ENCODE assay signal across 15 cellular contexts in the genomic region with DNA sequence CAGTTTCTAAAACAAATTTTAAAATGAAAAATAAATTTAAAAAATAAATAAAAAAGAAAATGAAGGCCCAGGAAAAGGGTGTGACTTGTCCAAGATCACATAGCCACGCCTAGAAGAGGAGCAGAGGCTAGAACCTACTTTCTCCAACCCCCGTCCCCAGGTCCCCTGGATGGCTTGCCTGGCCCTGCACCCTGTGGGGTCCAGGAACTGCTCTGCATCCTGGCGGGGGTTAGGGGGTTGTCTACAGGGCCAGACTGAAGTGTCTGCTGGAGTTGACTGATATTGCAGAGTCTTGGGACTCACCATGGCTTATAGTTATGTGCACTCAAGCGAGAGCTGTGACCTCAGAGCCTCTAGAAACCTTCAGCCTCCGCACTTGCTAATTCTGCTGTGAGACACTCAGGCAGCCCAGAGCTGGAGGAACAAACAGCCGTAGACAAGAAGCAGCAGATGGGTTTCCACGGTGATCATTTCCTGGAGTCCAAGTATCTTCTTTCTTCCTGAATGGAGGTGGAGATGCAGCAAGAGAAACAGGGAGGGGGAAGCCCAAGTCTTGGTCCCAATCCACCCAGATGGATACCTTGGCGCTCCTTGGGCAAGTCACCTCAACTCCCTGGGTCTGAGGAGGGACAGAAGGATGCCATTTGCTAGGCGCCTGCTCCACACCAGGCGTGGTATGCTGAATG. TPM values are rescaled to one million over a fixed set of nuclear protein-coding genes. Genes with fewer than 3 reads are reported as not detected.
A peak's percentile ranks its signal among the peaks of the same experiment; 100 is the strongest.
DNase-seq lines count a peak whose midpoint lies in the region; ATAC-seq, FAIRE-seq and TF ChIP-seq lines count a peak whose summit lies in the region.
"Had no signal": no experiment of that assay in that cellular context is flagged by ENCODE, and none has a peak within 500 bp of the region (broad histone marks: within the 10 kb centered on the region; RNA-seq: fewer than 3 reads in every experiment).

No MANE protein-coding gene starts in this region.

- H4K91ac ChIP-seq in trophoblast cell (ENCODE audit: low read depth, low read length) = no peak overlapping the region

- H3K4me1 ChIP-seq in astrocyte (ENCODE audit: insufficient read depth, low read length) (peaks cover 51% of the 10 kb centered on the region), trophoblast cell (ENCODE audit: control insufficient read depth in 1 of 2, insufficient read depth in 2 of 2, low read length in 2 of 2) (peaks cover 12 to 20% of the 10 kb centered on the region in 2 experiments)
- H3K4me1 ChIP-seq: transverse colon had no signal

- TF ChIP-seq CTCF in astrocyte (IDR thresholded peaks at IDR 0.05; ENCODE audit: insufficient read depth, low read depth, low read length) = no peak

- no peaks in the 10 kb centered on the region for H3K79me1 ChIP-seq in trophoblast cell (ENCODE audit: low read length)

- no peaks in the 10 kb centered on the region for H4K20me1 ChIP-seq in astrocyte (ENCODE audit: insufficient read depth, low read length)

- DNase-seq in NCI-H1417 (lab: John Stamatoyannopoulos, UW) (peak in 2 of 3 experiments; percentile 25 to 50), NCI-H1417 treated with DMSO at 0.1 percent for 48 hours (lab: John Stamatoyannopoulos, UW) (no peak), NCI-H2171 (lab: John Stamatoyannopoulos, UW) (peak; percentile 83), astrocyte (ENCODE audit: low read depth) (peak; percentile 57), trophoblast cell (no peak)
- no peak for DNase-seq in activated naive CD4-positive, alpha-beta T cell treated with anti-CD3 and anti-CD28 coated beads, Interleukin-2, amount 50 U/mL, for 72 hours (ENCODE audit: low spot score in 2 of 2)
- DNase-seq in activated naive CD4-positive, alpha-beta T cell treated with Interleukin-2 at 50 U/mL for 16 hours = no peak
- DNase-seq: activated CD4-positive, alpha-beta T cell treated with anti-CD3 and anti-CD28 coated beads, Interleukin-2, amount 10 ng/mL, durations not matched to agents 24 days and 14 days; Calu3; NK-92 treated with Interleukin-12 subunit alpha and Interleukin-12 subunit beta, amount 100 ng/mL, for 24 hours; T-helper 1 cell; transverse colon had no signal

- peaks cover 40% of the 10 kb centered on the region for H3K4me1 Mint-ChIP-seq in astrocyte (ENCODE audit: low read depth, unreplicated experiment)
- H3K4me1 Mint-ChIP-seq: central memory CD8-positive, alpha-beta T cell had no signal

- H2AFZ ChIP-seq in astrocyte (ENCODE audit: low read depth, low read length) = peak overlapping the region; percentile 42
- no peak overlapping the region for H2AFZ ChIP-seq in trophoblast cell (ENCODE audit: insufficient read depth, low read length, poor library complexity)

- ATAC-seq in activated naive CD4-positive, alpha-beta T cell treated with anti-CD3 and anti-CD28 coated beads, Interleukin-2, amount 50 U/mL, for 72 hours = no peak
- no peak for ATAC-seq in HG02981 (IDR thresholded peaks at IDR 0.05; ENCODE audit: unreplicated experiment)

- no peak overlapping the region for H2AK5ac ChIP-seq in trophoblast cell (ENCODE audit: low read length)

- WGBS in trophoblast cell (ENCODE audit: extremely low coverage, insufficient coverage, insufficient read length) = no CpG with 5 or more reads among the region's 10 CpGs

- H3K4me3 ChIP-seq in astrocyte (ENCODE audit: insufficient read depth, low read depth, low read length) = no peak overlapping the region
- H3K4me3 ChIP-seq in trophoblast cell (ENCODE audit: low read depth, low read length) = no peak overlapping the region
- H3K4me3 ChIP-seq: transverse colon had no signal

- H4K12ac ChIP-seq in trophoblast cell (ENCODE audit: low read depth, low read length) = no peak overlapping the region

- H3K36me3 ChIP-seq in astrocyte (ENCODE audit: insufficient read depth, low read length) (no peaks in the 10 kb centered on the region), trophoblast cell (ENCODE audit: control insufficient read depth in 1 of 2, insufficient read depth in 2 of 2, low read length in 2 of 2) (no peaks in the 10 kb centered on the region)
- H3K36me3 ChIP-seq: transverse colon had no signal

- no peak overlapping the region for H4K8ac ChIP-seq in trophoblast cell (ENCODE audit: low read depth, low read length)

- no peaks in the 10 kb centered on the region for H3K9me3 ChIP-seq in astrocyte (ENCODE audit: insufficient read depth, low read depth, low read length)
- H3K9me3 ChIP-seq in trophoblast cell (ENCODE audit: insufficient read depth, low read depth, low read length) = no peaks in the 10 kb centered on the region
- H3K9me3 ChIP-seq: transverse colon had no signal

- H2BK120ac ChIP-seq in trophoblast cell (ENCODE audit: insufficient read depth, low read length, poor library complexity) = no peak overlapping the region

- H3K27me3 Mint-ChIP-seq in astrocyte (ENCODE audit: low read depth, unreplicated experiment) = no peaks in the 10 kb centered on the region

- H3K4ac ChIP-seq in trophoblast cell (ENCODE audit: low read depth, low read length) = no peak overlapping the region

- H3K79me2 ChIP-seq in astrocyte (ENCODE audit: insufficient read depth, low read length) = no peaks in the 10 kb centered on the region
- no peaks in the 10 kb centered on the region for H3K79me2 ChIP-seq in trophoblast cell (ENCODE audit: control insufficient read depth, insufficient read depth, low read length, poor library complexity)

- no peak overlapping the region for H3K14ac ChIP-seq in trophoblast cell (ENCODE audit: low read length)

- FAIRE-seq in astrocyte (lab: Jason Lieb, UNC) = no peak

- H3K18ac ChIP-seq in trophoblast cell (ENCODE audit: low read length) = no peak overlapping the region

- no peak overlapping the region for H3K23ac ChIP-seq in trophoblast cell (ENCODE audit: low read length)

- peak overlapping the region; percentile 58 for H3K4me2 ChIP-seq in astrocyte (ENCODE audit: low read length)
- no peak overlapping the region for H3K4me2 ChIP-seq in trophoblast cell (ENCODE audit: low read length)

- H3K9me3 Mint-ChIP-seq in astrocyte (ENCODE audit: unreplicated experiment) = no peaks in the 10 kb centered on the region
- no peaks in the 10 kb centered on the region for H3K9me3 Mint-ChIP-seq in activated naive CD4-positive, alpha-beta T cell treated with anti-CD3 and anti-CD28 coated beads, Interleukin-2, amount 50 U/mL, for 72 hours
- H3K9me3 Mint-ChIP-seq: activated CD4-positive, alpha-beta T cell treated with anti-CD3 and anti-CD28 coated beads, Interleukin-2, amount 10 ng/mL, durations not matched to agents 24 days and 14 days; central memory CD8-positive, alpha-beta T cell had no signal

- H3K27ac ChIP-seq in astrocyte (ENCODE audit: low read depth, low read length) = no peak overlapping the region
- no peak overlapping the region for H3K27ac ChIP-seq in trophoblast cell (ENCODE audit: low read depth, low read length)
- H3K27ac ChIP-seq: transverse colon had no signal

- no peaks in the 10 kb centered on the region for H3K36me3 Mint-ChIP-seq in astrocyte (ENCODE audit: low read depth, unreplicated experiment)
- no peaks in the 10 kb centered on the region for H3K36me3 Mint-ChIP-seq in activated naive CD4-positive, alpha-beta T cell treated with anti-CD3 and anti-CD28 coated beads, Interleukin-2, amount 50 U/mL, for 72 hours

- no peak overlapping the region for H2BK5ac ChIP-seq in trophoblast cell (ENCODE audit: low read depth, low read length, poor library complexity)

- no peak overlapping the region for H3K9ac ChIP-seq in astrocyte (ENCODE audit: low read length)
- H3K9ac ChIP-seq in trophoblast cell (ENCODE audit: low read length) = no peak overlapping the region

- no peaks in the 10 kb centered on the region for H3K27me3 ChIP-seq in astrocyte (ENCODE audit: insufficient read depth, low read length)
- H3K27me3 ChIP-seq in trophoblast cell (ENCODE audit: insufficient read depth, low read length) = no peaks in the 10 kb centered on the region
- H3K27me3 ChIP-seq: transverse colon had no signal

- H3K27ac Mint-ChIP-seq in astrocyte (ENCODE audit: unreplicated experiment) = peak overlapping the region; percentile 87
- H3K27ac Mint-ChIP-seq in activated naive CD4-positive, alpha-beta T cell treated with anti-CD3 and anti-CD28 coated beads, Interleukin-2, amount 50 U/mL, for 72 hours = no peak overlapping the region
- H3K27ac Mint-ChIP-seq: activated CD4-positive, alpha-beta T cell treated with anti-CD3 and anti-CD28 coated beads, Interleukin-2, amount 10 ng/mL, durations not matched to agents 24 days and 14 days had no signal

- no peak overlapping the region for H3K4me3 Mint-ChIP-seq in astrocyte (ENCODE audit: unreplicated experiment)
- H3K4me3 Mint-ChIP-seq: activated CD4-positive, alpha-beta T cell treated with anti-CD3 and anti-CD28 coated beads, Interleukin-2, amount 10 ng/mL, durations not matched to agents 24 days and 14 days; central memory CD8-positive, alpha-beta T cell had no signal

- peak overlapping the region; percentile 41 for H2BK12ac ChIP-seq in trophoblast cell (ENCODE audit: low read length)

RNA-seq across cellular contexts. Expression of a gene that starts 5.2 kb away (rescaled TPM):
- 26.4 and 39.9 TPM in 2 replicates for total RNA-seq in astrocyte
- 0.29 and 0.34 TPM in 2 replicates for polyA plus RNA-seq in trophoblast cell (2013)
- total RNA-seq in activated naive CD4-positive, alpha-beta T cell treated with anti-CD3 and anti-CD28 coated beads, Interleukin-2, amount 50 U/mL, for 72 hours = not detected
- total RNA-seq: A172; activated CD4-positive, alpha-beta T cell treated with anti-CD3 and anti-CD28 coated beads, Interleukin-2, amount 10 ng/mL, durations not matched to agents 24 days and 14 days; Calu3 had no signal

RNA-seq across cellular contexts. Expression of a gene that starts 18.5 kb away (rescaled TPM):
- total RNA-seq in astrocyte = 13.6 and 14.1 TPM in 2 replicates
- polyA plus RNA-seq in trophoblast cell (2013) = 6.7 and 7.0 TPM in 2 replicates
- 1 to 10 TPM; 8.7 to 9.5 TPM for total RNA-seq in activated naive CD4-positive, alpha-beta T cell treated with anti-CD3 and anti-CD28 coated beads, Interleukin-2, amount 50 U/mL, for 72 hours

RNA-seq across cellular contexts. Expression of a gene that starts 29.5 kb away (rescaled TPM):
- not detected in 2 replicates for total RNA-seq in astrocyte
- 13.6 and 15.5 TPM in 2 replicates for polyA plus RNA-seq in trophoblast cell (2013)
- not detected for total RNA-seq in activated naive CD4-positive, alpha-beta T cell treated with anti-CD3 and anti-CD28 coated beads, Interleukin-2, amount 50 U/mL, for 72 hours
- total RNA-seq: A172; activated CD4-positive, alpha-beta T cell treated with anti-CD3 and anti-CD28 coated beads, Interleukin-2, amount 10 ng/mL, durations not matched to agents 24 days and 14 days; Calu3 had no signal

RNA-seq across cellular contexts. Expression of a gene that starts 51.0 kb away (rescaled TPM):
- not detected in 2 replicates for total RNA-seq in astrocyte
- 0.44 and 0.53 TPM in 2 replicates for polyA plus RNA-seq in trophoblast cell (2013)
- under 1 TPM in 1 of 2 donors, not detected in 1; 0.31 TPM for total RNA-seq in activated naive CD4-positive, alpha-beta T cell treated with anti-CD3 and anti-CD28 coated beads, Interleukin-2, amount 50 U/mL, for 72 hours
- total RNA-seq: A172; activated CD4-positive, alpha-beta T cell treated with anti-CD3 and anti-CD28 coated beads, Interleukin-2, amount 10 ng/mL, durations not matched to agents 24 days and 14 days; Calu3 had no signal

Comparison
In these comparisons a context has a peak if more than half of its experiments do, and no peak if none do; other contexts are left out.
1. DNase-seq: peak in NCI-H1417 (2 of 3), NCI-H2171 (single experiment) and astrocyte (single experiment); none in NCI-H1417 treated with DMSO at 0.1 percent for 48 hours (single experiment), trophoblast cell (0 of 2), activated naive CD4-positive, alpha-beta T cell treated with anti-CD3 and anti-CD28 coated beads, Interleukin-2, amount 50 U/mL, for 72 hours (0 of 2) and activated naive CD4-positive, alpha-beta T cell treated with Interleukin-2 at 50 U/mL for 16 hours (single experiment).
2. RNA of a gene that starts 5.2 kb away (total RNA-seq): 26.4 to 39.9 TPM in astrocyte; not detected in activated naive CD4-positive, alpha-beta T cell treated with anti-CD3 and anti-CD28 coated beads, Interleukin-2, amount 50 U/mL, for 72 hours; every median in the first group is over 10 times any median in the second.